In genomic region chr4:180485407-180485806, GRCh38 we compare ENCODE assay signal across 1 cellular context.
TF ChIP-seq lines count a peak whose summit lies in the region.

No MANE protein-coding gene starts in this region.

TF ChIP-seq in HEK293, 187 proteins besides CTCF, POLR2A, EP300 and RAD21 (continued from another document):
- TF ChIP-seq ZFP41 (tag by site-specific recombination; IDR thresholded peaks at IDR 0.05; ENCODE audit: borderline replicate concordance), result no peak
